14 cellular contexts compared by ENCODE assay signal in the genomic region with DNA sequence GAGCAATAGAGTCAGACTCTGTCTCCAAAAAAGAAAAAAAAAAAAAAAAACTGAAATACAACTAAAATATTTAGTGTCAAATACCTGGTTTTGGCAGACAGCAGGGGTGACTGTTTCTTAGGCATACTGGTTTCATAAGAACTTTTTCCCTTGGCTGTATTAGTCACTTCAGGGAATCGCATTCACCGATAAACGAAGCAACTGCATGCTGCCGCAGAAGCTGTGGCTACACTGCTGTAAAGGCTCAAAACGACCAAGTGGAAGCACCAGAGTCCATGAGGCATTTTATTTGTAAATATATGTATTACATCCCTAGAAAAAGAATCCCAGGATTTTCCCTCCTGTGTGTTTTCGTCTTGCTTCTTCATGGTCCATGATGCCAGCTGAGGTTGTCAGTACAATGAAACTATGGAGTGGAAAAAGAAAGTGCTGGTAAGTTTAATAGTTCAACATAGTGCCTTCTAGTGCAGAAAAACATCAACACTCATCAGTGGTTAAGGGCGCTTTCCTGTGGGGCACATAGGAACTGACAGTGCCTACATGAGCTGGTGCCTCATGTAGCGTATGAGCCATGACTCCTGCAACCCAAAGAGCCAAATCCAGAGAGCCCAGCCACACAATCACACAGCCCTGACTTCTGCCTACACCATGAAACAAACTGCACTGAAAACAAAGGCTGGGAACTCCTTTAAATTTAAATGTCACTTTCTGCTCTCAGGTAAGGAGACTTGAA. TPM values are rescaled to one million over a fixed set of nuclear protein-coding genes. Genes with fewer than 3 reads are reported as not detected.
DNase-seq lines count a peak whose midpoint lies in the region; ATAC-seq, FAIRE-seq and TF ChIP-seq lines count a peak whose summit lies in the region.
"Had no signal": no experiment of that assay in that cellular context is flagged by ENCODE, and none has a peak within 500 bp of the region (broad histone marks: within the 10 kb centered on the region; RNA-seq: fewer than 3 reads in every experiment).

No MANE protein-coding gene starts in this region.

- no peak overlapping the region for H4K5ac ChIP-seq in H1 (ENCODE audit: insufficient read length, low read depth, low read length)

- no peaks in the 10 kb centered on the region for H3K9me3 ChIP-seq in cardiac muscle cell (ENCODE audit: low read depth)
- H3K9me3 ChIP-seq in H1 (ENCODE audit: insufficient read depth in 2 of 2, low read depth in 1 of 2, low read length in 1 of 2): no peaks in the 10 kb centered on the region
- no peaks in the 10 kb centered on the region for H3K9me3 ChIP-seq in effector memory CD4-positive, alpha-beta T cell (ENCODE audit: control insufficient read depth, low read length)

- peaks cover 35 to 53% of the 10 kb centered on the region in 2 experiments for H3K79me2 ChIP-seq in H1 (ENCODE audit: control insufficient read depth in 1 of 2, insufficient read depth in 2 of 2, low read length in 2 of 2)

- ATAC-seq in left ventricle myocardium superior (no peak), WTC11 (no peak), GM18519 (IDR thresholded peaks at IDR 0.05; ENCODE audit: low FRiP score, unreplicated experiment) (no peak)

- H3K56ac ChIP-seq in H1 (replicated peaks; ENCODE audit: insufficient read length, low read depth, low read length): no peak overlapping the region

- H2BK20ac ChIP-seq in H1 (ENCODE audit: low read length): no peak overlapping the region

- TF ChIP-seq POLR2A in H1 (IDR thresholded peaks at IDR 0.05; ENCODE audit: control extremely low read depth in 1 of 2, low read depth in 2 of 2, low read length in 2 of 2): peak in 1 of 2 experiments; percentile 50; a peak in 1 of 3 replicates

- H3K4me3 Mint-ChIP-seq in WTC11 (no peak overlapping the region), type B pancreatic cell (no peak overlapping the region)

- no peak overlapping the region for H2BK15ac ChIP-seq in H1 (ENCODE audit: low read length)

- peaks cover 40% of the 10 kb centered on the region for H3K36me3 ChIP-seq in cardiac muscle cell
- peaks cover 31 to 56% (median 50%) of the 10 kb centered on the region in 4 experiments for H3K36me3 ChIP-seq in H1 (ENCODE audit: control insufficient read depth in 2 of 4, insufficient read depth in 4 of 4, low read length in 3 of 4)
- peaks cover 50% of the 10 kb centered on the region for H3K36me3 ChIP-seq in effector memory CD4-positive, alpha-beta T cell (ENCODE audit: control insufficient read depth, insufficient read depth, low read length)

- H3K27ac Mint-ChIP-seq in WTC11 (peak overlapping the region; percentile 63), type B pancreatic cell (peak overlapping the region; percentile 16)

- no peak overlapping the region for H2AFZ ChIP-seq in H1 (ENCODE audit: low read length)

- no peak overlapping the region for H3K18ac ChIP-seq in H1 (ENCODE audit: extremely low read depth, low read length)

- no peak overlapping the region for H3K4me2 ChIP-seq in H1 (ENCODE audit: insufficient read depth in 1 of 2, low read depth in 2 of 2, low read length in 2 of 2)

- H3K4me1 ChIP-seq in cardiac muscle cell (ENCODE audit: low read depth): peaks cover 13% of the 10 kb centered on the region
- peaks cover 0 to 4% (median 3%) of the 10 kb centered on the region in 4 experiments; a peak in 4 of 7 replicates for H3K4me1 ChIP-seq in H1 (replicated peaks in 1 of 4; ENCODE audit: control insufficient read depth in 3 of 4, insufficient read depth in 4 of 4, low read length in 3 of 4)
- H3K4me1 ChIP-seq in effector memory CD4-positive, alpha-beta T cell (ENCODE audit: control insufficient read depth, insufficient read depth, low read length, poor library complexity, severe bottlenecking): peaks cover 16% of the 10 kb centered on the region

- POLR2A ChIA-PET in WTC11 (lab: Charles Lee) (interaction anchor here (0.7 kb wide), 1 partner anchor 219 kb away, joined by 7 read pairs; no protein-coding TSS in a partner anchor), H1 (lab: Charles Lee; ENCODE audit: partially characterized antibody) (interaction anchor here (0.8 to 14.2 kb wide), 6 partner anchors 9 to 161 kb away, joined by 3 to 503 read pairs (median 12); partner anchors contain the start of gene ARL6IP1)

- H3K23me2 ChIP-seq in H1 (ENCODE audit: low read depth, low read length): no peaks in the 10 kb centered on the region

- CTCF ChIA-PET in WTC11 (lab: Charles Lee) (no interaction called here), H1 (lab: Charles Lee; ENCODE audit: partially characterized antibody) (no interaction called here)

- H4K20me1 ChIP-seq in H1 (replicated peaks in 1 of 2; ENCODE audit: control insufficient read depth in 1 of 2, insufficient read depth in 2 of 2, low read length in 2 of 2): peaks cover 33 to 40% of the 10 kb centered on the region in 2 experiments

- no peak overlapping the region for H4K8ac ChIP-seq in H1 (ENCODE audit: extremely low read depth, insufficient read depth, low read length)

- H3K9me3 Mint-ChIP-seq in WTC11: no peaks in the 10 kb centered on the region
- H3K9me3 Mint-ChIP-seq in type B pancreatic cell: no peaks in the 10 kb centered on the region

- TF ChIP-seq CTCF in cardiac muscle cell (IDR thresholded peaks at IDR 0.05; ENCODE audit: low read depth, low read length): no peak
- TF ChIP-seq CTCF in WTC11 (IDR thresholded peaks at IDR 0.05): no peak
- TF ChIP-seq CTCF in H1 (IDR thresholded peaks at IDR 0.05; ENCODE audit: control extremely low read depth in 1 of 3, insufficient read depth in 1 of 3, low read depth in 1 of 3, low read length in 3 of 3): no peak
- no peak for TF ChIP-seq CTCF in type B pancreatic cell (conservative IDR thresholded peaks at IDR 0.05)

- H3K9ac ChIP-seq in H1 (replicated peaks in 1 of 4; ENCODE audit: extremely low read depth in 1 of 4, low read depth in 3 of 4, low read length in 3 of 4): no peak overlapping the region

- DNase-seq in cardiac muscle cell (ENCODE audit: low read depth in 1 of 2, low spot score in 1 of 2) (no peak), left ventricle myocardium superior (no peak), WTC11 (ENCODE audit: low spot score) (no peak), H1 (ENCODE audit: low read depth in 1 of 2, low spot score in 2 of 2) (no peak), type B pancreatic cell (ENCODE audit: extremely low spot score, unreplicated experiment) (no peak), SIG-M5 treated with dmso at 0.1 percent for 504 hours (lab: John Stamatoyannopoulos, UW; ENCODE audit: unreplicated experiment) (no peak)
- DNase-seq in effector memory CD4-positive, alpha-beta T cell: no peak
- DNase-seq: Calu3, H7, NCI-H1417 treated with DMSO at 0.1 percent for 48 hours, NCI-H2171 treated with DMSO at 0.1 percent for 48 hours had no signal

- no peak overlapping the region for H2AK5ac ChIP-seq in H1 (ENCODE audit: low read depth, low read length)

- H3K27me3 Mint-ChIP-seq in WTC11 (ENCODE audit: low read depth) (no peaks in the 10 kb centered on the region), type B pancreatic cell (no peaks in the 10 kb centered on the region)

- TF ChIP-seq EP300 in H1 (IDR thresholded peaks at IDR 0.05; ENCODE audit: borderline replicate concordance in 1 of 2, low read depth in 2 of 2, low read length in 2 of 2): no peak

- H3K27me3 ChIP-seq in cardiac muscle cell (no peaks in the 10 kb centered on the region), H1 (replicated peaks in 1 of 4; ENCODE audit: control insufficient read depth in 3 of 4, extremely low read depth in 1 of 4, insufficient read depth in 3 of 4, low read length in 3 of 4) (no peaks in the 10 kb centered on the region)
- no peaks in the 10 kb centered on the region for H3K27me3 ChIP-seq in effector memory CD4-positive, alpha-beta T cell (replicated peaks; ENCODE audit: control insufficient read depth, insufficient read depth, low read length, poor library complexity, severe bottlenecking)

- H3K4me3 ChIP-seq in cardiac muscle cell: no peak overlapping the region
- H3K4me3 ChIP-seq in H1 (ENCODE audit: extremely low read depth in 1 of 4, insufficient read depth in 2 of 4, low read depth in 3 of 4, low read length in 4 of 4): no peak overlapping the region
- H3K4me3 ChIP-seq in effector memory CD4-positive, alpha-beta T cell (ENCODE audit: insufficient read depth, low read depth, low read length, poor library complexity, severe bottlenecking): no peak overlapping the region
- H3K4me3 ChIP-seq: coronary artery had no signal

- H3K14ac ChIP-seq in H1 (ENCODE audit: insufficient read length): no peak overlapping the region

- no peak overlapping the region for H4K91ac ChIP-seq in H1 (replicated peaks; ENCODE audit: insufficient read length, low read length)

- 93% methylated on average over 8 of the region's 8 CpGs; no CpG with 5 or more reads in 1 of the 2 experiments for WGBS in H1 (ENCODE audit: extremely low coverage in 1 of 2, insufficient coverage in 1 of 2, insufficient read length in 1 of 2, insufficient replicate concordance in 2 of 2, low coverage in 1 of 2, low lambda C conversion rate in 2 of 2, missing lambda C conversion rate in 1 of 2), 2 experiments

- H3K4me1 Mint-ChIP-seq in WTC11: peaks cover 31% of the 10 kb centered on the region
- H3K4me1 Mint-ChIP-seq in type B pancreatic cell (ENCODE audit: unreplicated experiment): peaks cover 23% of the 10 kb centered on the region

- H3K36me3 Mint-ChIP-seq in WTC11 (peaks cover 52% of the 10 kb centered on the region), type B pancreatic cell (peaks cover 34% of the 10 kb centered on the region)

- no peak overlapping the region for H2BK120ac ChIP-seq in H1 (replicated peaks; ENCODE audit: low read depth, low read length)

- TF ChIP-seq RAD21 in H1 (IDR thresholded peaks at IDR 0.05 in 1 of 2, conservative IDR thresholded peaks at IDR 0.05 in 1 of 2; ENCODE audit: low read depth in 2 of 2, low read length in 2 of 2): no peak

- H2BK5ac ChIP-seq in H1 (ENCODE audit: low read depth, low read length): no peak overlapping the region

- H2BK12ac ChIP-seq in H1 (ENCODE audit: low read depth, low read length): no peak overlapping the region

- H3K79me1 ChIP-seq in H1 (ENCODE audit: low read depth, low read length): peaks cover 7% of the 10 kb centered on the region

- no peak overlapping the region for H3K23ac ChIP-seq in H1 (ENCODE audit: insufficient read length)

- FAIRE-seq in H1 (lab: Jason Lieb, UNC): no peak

- H3K4ac ChIP-seq in H1 (replicated peaks; ENCODE audit: insufficient read length, low read depth, low read length): no peak overlapping the region

- intact Hi-C loops in left ventricle myocardium superior (cut with micrococcal nuclease): loop anchor here (10.0 kb wide), 1 partner anchor 292 kb away; no protein-coding TSS in a partner anchor

- H3K27ac ChIP-seq in cardiac muscle cell (peak overlapping the region; percentile 12), H1 (ENCODE audit: low read depth, low read length) (no peak overlapping the region)
- H3K27ac ChIP-seq in effector memory CD4-positive, alpha-beta T cell (ENCODE audit: insufficient read depth, low read length, poor library complexity, severe bottlenecking): no peak overlapping the region
- H3K27ac ChIP-seq: coronary artery, epithelial cell of prostate had no signal

RNA-seq across cellular contexts. Expression of gene RPS15A, which starts 7.3 kb away (rescaled TPM):
- total RNA-seq in cardiac muscle cell: 1,850 and 2,098 TPM in 2 replicates
- 547 and 611 TPM in 2 replicates for polyA plus RNA-seq in cardiac muscle cell
- 683 TPM for total RNA-seq in left ventricle myocardium superior
- total RNA-seq in WTC11 (2021): 1,612 to 1,889 TPM (median 1,831 TPM) in 3 replicates
- 1,784 TPM in 2 replicates for total RNA-seq in H1 (2021; fragmentation: NEBNext Ultra II Directional; extraction: Animal tissue kit (Norgen Biotek cat#: 25700))
- 3,630 and 5,666 TPM in 2 replicates for polyA plus RNA-seq in H1 (2011; rRNA removed)
- polyA plus RNA-seq in H1 (2011; cell fraction: cytosol; rRNA removed): 6,216 TPM
- polyA plus RNA-seq in H1 (2011; cell fraction: nucleus; rRNA removed): 1,127 TPM
- polyA plus RNA-seq in H1 (2012, experiment 1 of 2): 3,050 to 3,930 TPM (median 3,493 TPM) in 4 replicates
- polyA plus RNA-seq in H1 (2012, experiment 2 of 2): 17,747 TPM
- polyA plus RNA-seq in H1 (2013, experiment 1 of 2): 4,503 TPM
- polyA plus RNA-seq in H1 (2013, experiment 2 of 2): 4,365 TPM
- polyA minus RNA-seq in H1 (2011; rRNA and poly(A)+ RNA removed): 1,065 and 1,776 TPM in 2 replicates
- 353 TPM for polyA minus RNA-seq in H1 (2011; cell fraction: cytosol; rRNA and poly(A)+ RNA removed)
- 644 TPM for polyA minus RNA-seq in H1 (2011; cell fraction: nucleus; rRNA and poly(A)+ RNA removed)
- total RNA-seq in type B pancreatic cell (ENCODE audit: low replicate concordance): 1,687 and 1,807 TPM in 2 replicates

RNA-seq across cellular contexts. Expression of gene ARL6IP1, which starts 18.5 kb away (rescaled TPM):
- total RNA-seq in cardiac muscle cell (77.6 and 195 TPM in 2 replicates), left ventricle myocardium superior (25.9 TPM), WTC11 (2021) (137 to 172 TPM (median 151 TPM) in 3 replicates), type B pancreatic cell (ENCODE audit: low replicate concordance) (170 and 205 TPM in 2 replicates)
- polyA plus RNA-seq in cardiac muscle cell (77.4 and 232 TPM in 2 replicates), H1 (2011; rRNA removed) (112 and 170 TPM in 2 replicates)
- 154 and 162 TPM in 2 replicates for total RNA-seq in H1 (2021; fragmentation: NEBNext Ultra II Directional; extraction: Animal tissue kit (Norgen Biotek cat#: 25700))
- polyA plus RNA-seq in H1 (2011; cell fraction: cytosol; rRNA removed): 202 TPM
- 30.6 TPM for polyA plus RNA-seq in H1 (2011; cell fraction: nucleus; rRNA removed)
- 153 to 233 TPM (median 162 TPM) in 4 replicates for polyA plus RNA-seq in H1 (2012, experiment 1 of 2)
- polyA plus RNA-seq in H1 (2012, experiment 2 of 2): 15.4 TPM
- polyA plus RNA-seq in H1 (2013, experiment 1 of 2): 274 TPM
- polyA plus RNA-seq in H1 (2013, experiment 2 of 2): 365 TPM
- polyA minus RNA-seq in H1 (2011; rRNA and poly(A)+ RNA removed): 155 and 186 TPM in 2 replicates
- polyA minus RNA-seq in H1 (2011; cell fraction: cytosol; rRNA and poly(A)+ RNA removed): 128 TPM
- 88.9 TPM for polyA minus RNA-seq in H1 (2011; cell fraction: nucleus; rRNA and poly(A)+ RNA removed)
